22 cellular contexts compared by ENCODE assay signal in genomic region chr22:42280140-42280539, GRCh38. TPM values are rescaled to one million over a fixed set of nuclear protein-coding genes. Genes with fewer than 3 reads are reported as not detected.
DNase-seq lines count a peak whose midpoint lies in the region; ATAC-seq, FAIRE-seq and TF ChIP-seq lines count a peak whose summit lies in the region.
"Had no signal": no experiment of that assay in that cellular context is flagged by ENCODE, and none has a peak within 500 bp of the region (broad histone marks: within the 10 kb centered on the region; RNA-seq: fewer than 3 reads in every experiment).

No MANE protein-coding gene starts in this region.

- H3K9me3 ChIP-seq in kidney (ENCODE audit: control insufficient read depth in 1 of 2, low read length in 2 of 2): no peaks in the 10 kb centered on the region

- no peak for DNase-seq in GM12892 (ENCODE audit: insufficient read length)
- peak; percentile 34 for DNase-seq in H7
- DNase-seq in kidney: peak; percentile 37
- peak; percentile 51 for DNase-seq in type B pancreatic cell (ENCODE audit: extremely low spot score, unreplicated experiment)
- DNase-seq in urothelium cell line (ENCODE audit: low spot score): no peak
- DNase-seq in NCI-H2029 (lab: John Stamatoyannopoulos, UW): no peak
- DNase-seq: CD4-positive, alpha-beta memory T cell; DND-41; KBM-7; MM.1S; NCI-H1092; NCI-H146; NCI-H2029 treated with DMSO at 0.1 percent for 48 hours; NCI-H226; NCI-H510A treated with DMSO at 0.1 percent for 48 hours; NCI-H82; OCI-M1; SHP77 treated with DMSO at 0.1 percent for 48 hours had no signal

- H3K4me3 Mint-ChIP-seq in type B pancreatic cell: no peak overlapping the region
- H3K4me3 Mint-ChIP-seq: CD4-positive, alpha-beta memory T cell; H9 had no signal

- peaks cover 11% of the 10 kb centered on the region for H3K27me3 ChIP-seq in H7 (ENCODE audit: control insufficient read depth, insufficient read depth, low read length)

- peaks cover 40% of the 10 kb centered on the region for H3K27me3 Mint-ChIP-seq in type B pancreatic cell
- H3K27me3 Mint-ChIP-seq: CD4-positive, alpha-beta memory T cell had no signal

- no peak for TF ChIP-seq POLR2A in GM12892 (IDR thresholded peaks at IDR 0.05; ENCODE audit: low read depth, low read length)

- H3K4me1 Mint-ChIP-seq in type B pancreatic cell (ENCODE audit: unreplicated experiment): peaks cover 18% of the 10 kb centered on the region

- intact Hi-C loops in kidney (cut with DNase I): no loop called here

- H3K27ac Mint-ChIP-seq in type B pancreatic cell: no peak overlapping the region
- H3K27ac Mint-ChIP-seq: H9 had no signal

- no peaks in the 10 kb centered on the region for H3K36me3 ChIP-seq in H7 (replicated peaks; ENCODE audit: control insufficient read depth, insufficient read depth, low read length)
- no peaks in the 10 kb centered on the region for H3K36me3 ChIP-seq in kidney (ENCODE audit: control insufficient read depth in 1 of 2, insufficient read depth in 2 of 2, low read length in 2 of 2)

- FAIRE-seq in GM12892 (lab: Jason Lieb, UNC): peak; percentile 36
- FAIRE-seq in kidney (lab: Jason Lieb, UNC): no peak
- FAIRE-seq in urothelium cell line (lab: Jason Lieb, UNC): no peak
- FAIRE-seq: RCC 7860 had no signal

- ATAC-seq in HG03457 (IDR thresholded peaks at IDR 0.05; ENCODE audit: unreplicated experiment): no peak

- no peak overlapping the region for H3K27ac ChIP-seq in kidney (ENCODE audit: low read depth in 2 of 2, low read length in 2 of 2)
- H3K27ac ChIP-seq: SK-N-MC had no signal

- TF ChIP-seq CTCF in kidney (IDR thresholded peaks at IDR 0.05; ENCODE audit: borderline replicate concordance, extremely low read depth, insufficient read depth) (no peak), type B pancreatic cell (conservative IDR thresholded peaks at IDR 0.05) (no peak)

- H3K9ac ChIP-seq in kidney (ENCODE audit: low read length in 2 of 2): no peak overlapping the region

- peaks cover 4% of the 10 kb centered on the region for H3K36me3 Mint-ChIP-seq in type B pancreatic cell
- H3K36me3 Mint-ChIP-seq: CD4-positive, alpha-beta memory T cell had no signal

- H3K4me3 ChIP-seq in H7 (ENCODE audit: insufficient read depth, low read depth, low read length) (no peak overlapping the region), kidney (ENCODE audit: low read length in 2 of 2) (no peak overlapping the region)
- H3K4me3 ChIP-seq: SK-N-MC had no signal

- no peaks in the 10 kb centered on the region for H3K9me3 Mint-ChIP-seq in type B pancreatic cell
- H3K9me3 Mint-ChIP-seq: CD4-positive, alpha-beta memory T cell; H9 had no signal

- peaks cover 0 to 9% of the 10 kb centered on the region in 2 donors for H3K4me1 ChIP-seq in kidney (ENCODE audit: control insufficient read depth in 1 of 2, insufficient read depth in 1 of 2, low read depth in 1 of 2, low read length in 2 of 2)

RNA-seq across cellular contexts. Expression of gene TCF20, which starts 9.7 kb away (rescaled TPM):
- polyA plus RNA-seq in GM12892 (2012; ENCODE audit: missing spikeins): 14.2 TPM
- total RNA-seq in H7 (2014; rRNA removed; shearing (Covaris generic)): 39.8 and 56.4 TPM in 2 replicates
- 63.6 TPM for total RNA-seq in kidney
- 6.1 TPM for polyA plus RNA-seq in kidney (ENCODE audit: insufficient read depth, low read depth, low replicate concordance)
- total RNA-seq in type B pancreatic cell (ENCODE audit: low replicate concordance): 56.5 and 65.1 TPM in 2 replicates

Comparison
In these comparisons a context has a peak if more than half of its experiments do, and no peak if none do; other contexts are left out.
1. DNase-seq: peak in H7 (single experiment), kidney (single experiment) and type B pancreatic cell (single experiment); none in GM12892 (single experiment), urothelium cell line (single experiment) and NCI-H2029 (single experiment).